22 cellular contexts compared by ENCODE assay signal in the genomic region with DNA sequence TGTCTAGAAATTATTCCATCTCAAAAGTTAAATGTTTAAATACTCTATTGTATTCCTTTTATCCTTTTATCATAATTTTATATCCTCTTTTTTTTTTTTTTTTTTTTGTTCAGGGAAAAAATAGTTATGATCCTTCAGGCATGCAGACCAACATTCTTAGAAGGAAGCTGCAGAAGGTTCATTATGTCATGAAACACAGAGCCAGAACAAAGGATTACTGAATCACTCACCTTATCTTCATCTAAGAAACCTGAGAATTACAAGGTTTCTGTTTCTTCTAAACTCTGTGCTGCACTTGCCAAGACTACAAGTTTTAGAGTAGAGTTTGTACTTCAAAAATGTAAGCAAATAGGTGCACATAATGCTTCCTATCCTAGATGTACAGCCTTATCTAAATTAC. TPM values are rescaled to one million over a fixed set of nuclear protein-coding genes. Genes with fewer than 3 reads are reported as not detected.
"Had no signal": no experiment of that assay in that cellular context is flagged by ENCODE, and none has a peak within 500 bp of the region (broad histone marks: within the 10 kb centered on the region; RNA-seq: fewer than 3 reads in every experiment).

No MANE protein-coding gene starts in this region.

- H3K9me3 ChIP-seq: adrenal gland, heart left ventricle, pancreas, right lobe of liver, tibial artery had no signal

- H3K27ac ChIP-seq: adrenal gland, coronary artery, heart left ventricle, pancreas, right lobe of liver, skin epidermis, tibial artery had no signal

- ATAC-seq: activated T-cell treated with anti-CD3 and anti-CD28 coated beads, Interleukin-2, amount 50 U/mL, for 4 hours; heart left ventricle; left lobe of liver; naive thymus-derived CD4-positive, alpha-beta T cell; pancreas; right lobe of liver; stimulated activated naive CD8-positive, alpha-beta T cell treated with anti-CD3 and anti-CD28 coated beads, Interleukin-15, amount 100 ng/mL, for 72 hours had no signal

- H3K27me3 ChIP-seq: pancreas, right lobe of liver had no signal

- H3K36me3 ChIP-seq: adrenal gland, heart left ventricle, pancreas, right lobe of liver, tibial artery had no signal

- H3K4me3 ChIP-seq: adrenal gland, coronary artery, heart left ventricle, pancreas, right lobe of liver, skin epidermis, tibial artery had no signal

- DNase-seq: activated CD4-positive, alpha-beta T cell treated with anti-CD3 and anti-CD28 coated beads for 1 hour; activated CD8-positive, alpha-beta memory T cell treated with anti-CD3 and anti-CD28 coated beads for 24 hours; activated CD8-positive, alpha-beta memory T cell treated with anti-CD3 and anti-CD28 coated beads, Interleukin-2, amount 50 U/mL, for 4 hours; activated naive CD4-positive, alpha-beta T cell; activated T-cell treated with anti-CD3 and anti-CD28 coated beads, Interleukin-2, amount 50 U/mL, for 4 hours; adrenal gland; cerebellar nuclear complex; heart left ventricle; islet precursor cell; naive thymus-derived CD4-positive, alpha-beta T cell; pancreas; right lobe of liver; stimulated activated CD4-positive, alpha-beta T cell treated with anti-CD3 and anti-CD28 coated beads, Interleukin-1b, Interleukin-23, amount 100 ng/mL, for 48 hours; stimulated activated naive CD8-positive, alpha-beta T cell treated with anti-CD3 and anti-CD28 coated beads, Interleukin-15, amount 100 ng/mL, for 72 hours; T-helper 2 cell; tibial artery had no signal

- FAIRE-seq: astrocyte, bronchial epithelial cell, pancreas had no signal

RNA-seq across cellular contexts. Expression of gene PLCH1, which starts 3.3 kb away (rescaled TPM):
- total RNA-seq: lung microvascular endothelial cell had no signal
- polyA plus RNA-seq: naive thymus-derived CD4-positive, alpha-beta T cell had no signal
